In genomic region chr6:35757461-35758123, GRCh38 we compare ENCODE assay signal across 8 cellular contexts. TPM values are rescaled to one million over a fixed set of nuclear protein-coding genes. Genes with fewer than 3 reads are reported as not detected.
A peak's percentile ranks its signal among the peaks of the same experiment; 100 is the strongest.
DNase-seq lines count a peak whose midpoint lies in the region; ATAC-seq and TF ChIP-seq lines count a peak whose summit lies in the region.

No MANE protein-coding gene starts in this region.

- no peak for ATAC-seq in HG03342 (IDR thresholded peaks at IDR 0.05; ENCODE audit: unreplicated experiment)

- H3K4me3 ChIP-seq in AG04449 (ENCODE audit: low read depth, low read length), result no peak overlapping the region
- H3K4me3 ChIP-seq in fibroblast of mammary gland (ENCODE audit: control insufficient read depth, low read depth, low read length), result no peak overlapping the region

- CTCF ChIA-PET in AG04449 (lab: Yijun Ruan, JAX), result interaction anchor here (0.7 to 1.9 kb wide), 7 partner anchors 18 to 183 kb away, joined by 3 to 6 read pairs (median 4); partner anchors contain the start of gene CLPS

- TF ChIP-seq CTCF in AG04449 (IDR thresholded peaks at IDR 0.05; ENCODE audit: insufficient read depth, low read length, missing control alignments) (peak; percentile 31), GM12874 (IDR thresholded peaks at IDR 0.05; ENCODE audit: insufficient read depth, low read depth, low read length) (peak; percentile 59), fibroblast of mammary gland (conservative IDR thresholded peaks at IDR 0.05; ENCODE audit: control insufficient read depth, insufficient read depth, low read depth, low read length) (peak; percentile 67)

- no peak for DNase-seq in AG04449 (ENCODE audit: low read depth, low spot score)
- peak; percentile 81 for DNase-seq in OCI-M1 (lab: John Stamatoyannopoulos, UW)
- DNase-seq in fibroblast of mammary gland (ENCODE audit: low read depth), result peak; percentile 64
- DNase-seq in NK-92 (lab: John Stamatoyannopoulos, UW; ENCODE audit: unreplicated experiment), result no peak
- no peak for DNase-seq in GM19238 (ENCODE audit: insufficient read length, low spot score)
- DNase-seq in H4 (ENCODE audit: low spot score), result no peak

- POLR2A ChIA-PET in AG04449 (lab: Yijun Ruan, JAX), result no interaction called here

RNA-seq across cellular contexts. Expression of gene CLPSL2, which starts 18.8 kb away (rescaled TPM):
- 5.7 TPM in 1 of 2 replicates, not detected in the other for total RNA-seq in H4 (2014; rRNA removed; shearing (Covaris generic))

RNA-seq across cellular contexts. Expression of gene ARMC12, which starts 20.8 kb away (rescaled TPM):
- total RNA-seq in H4 (2014; rRNA removed; shearing (Covaris generic)), result 0.33 TPM in 1 of 2 replicates, not detected in the other

RNA-seq across cellular contexts. Expression of gene CLPSL1, which starts 23.2 kb away (rescaled TPM):
- not detected in 2 replicates for total RNA-seq in H4 (2014; rRNA removed; shearing (Covaris generic))

RNA-seq across cellular contexts. Expression of gene CLPS, which starts 39.5 kb away (rescaled TPM):
- total RNA-seq in H4 (2014; rRNA removed; shearing (Covaris generic)), result not detected in 2 replicates

RNA-seq across cellular contexts. Expression of gene LHFPL5, which starts 47.6 kb away (rescaled TPM):
- not detected in 2 replicates for total RNA-seq in H4 (2014; rRNA removed; shearing (Covaris generic))

Comparison
In these comparisons a context has a peak if more than half of its experiments do, and no peak if none do; other contexts are left out.
1. DNase-seq: peak in OCI-M1 (single experiment) and fibroblast of mammary gland (single experiment); none in AG04449 (single experiment), NK-92 (single experiment), GM19238 (single experiment) and H4 (single experiment).
2. Peak in every context shown above with its lines, with median percentiles within 50 percentile points of each other: CTCF ChIP-seq.